13 cellular contexts compared by ENCODE assay signal in genomic region chr17:27491713-27492190, GRCh38. TPM values are rescaled to one million over a fixed set of nuclear protein-coding genes. Genes with fewer than 3 reads are reported as not detected.
A peak's percentile ranks its signal among the peaks of the same experiment; 100 is the strongest.
DNase-seq lines count a peak whose midpoint lies in the region; TF ChIP-seq lines count a peak whose summit lies in the region.
"Had no signal": no experiment of that assay in that cellular context is flagged by ENCODE, and none has a peak within 500 bp of the region (broad histone marks: within the 10 kb centered on the region; RNA-seq: fewer than 3 reads in every experiment).

No MANE protein-coding gene starts in this region.

- no peaks in the 10 kb centered on the region for H3K9me3 Mint-ChIP-seq in progenitor cell of endocrine pancreas (ENCODE audit: low read depth)
- H3K9me3 Mint-ChIP-seq in activated naive CD4-positive, alpha-beta T cell treated with anti-CD3 and anti-CD28 coated beads, Interleukin-2, amount 10 ng/mL, durations not matched to agents 7 days and 5 days: no peaks in the 10 kb centered on the region

- H3K27me3 Mint-ChIP-seq in progenitor cell of endocrine pancreas: no peaks in the 10 kb centered on the region
- no peaks in the 10 kb centered on the region for H3K27me3 Mint-ChIP-seq in activated naive CD4-positive, alpha-beta T cell treated with anti-CD3 and anti-CD28 coated beads, Interleukin-2, amount 10 ng/mL, durations not matched to agents 7 days and 5 days

- no peak for TF ChIP-seq CTCF in GM13976 (IDR thresholded peaks at IDR 0.05; ENCODE audit: borderline replicate concordance, control extremely low read depth, extremely low read depth, insufficient read depth, missing control alignments)
- no peak for TF ChIP-seq CTCF in progenitor cell of endocrine pancreas (IDR thresholded peaks at IDR 0.05; ENCODE audit: unreplicated experiment)

- H3K36me3 Mint-ChIP-seq in progenitor cell of endocrine pancreas (ENCODE audit: insufficient read depth): peaks cover 6% of the 10 kb centered on the region
- H3K36me3 Mint-ChIP-seq in activated naive CD4-positive, alpha-beta T cell treated with anti-CD3 and anti-CD28 coated beads, Interleukin-2, amount 10 ng/mL, durations not matched to agents 7 days and 5 days: peaks cover 8% of the 10 kb centered on the region

- WGBS in ectodermal cell, 2 experiments: 38 to 51% methylated on average over 12 of the region's 12 CpGs

- H3K36me3 ChIP-seq in ectodermal cell (ENCODE audit: control insufficient read depth, insufficient read depth, low read length): no peaks in the 10 kb centered on the region
- H3K36me3 ChIP-seq: BLaER1, colonic mucosa had no signal

- H3K27me3 ChIP-seq in ectodermal cell (ENCODE audit: control insufficient read depth, insufficient read depth, low read length, poor library complexity, severe bottlenecking): no peaks in the 10 kb centered on the region
- H3K27me3 ChIP-seq: BLaER1, colonic mucosa had no signal

- in situ Hi-C loops in GM13976 (cut with MboI; ENCODE audit: low sequenced_read_pairs, unreplicated experiment): loop anchor here (10.0 kb wide), 2 partner anchors 63 to 97 kb away; no protein-coding TSS in a partner anchor

- peaks cover 47% of the 10 kb centered on the region for H3K4me1 ChIP-seq in ectodermal cell (ENCODE audit: control insufficient read depth, insufficient read depth, low read length)

- H3K27ac ChIP-seq in ectodermal cell (ENCODE audit: insufficient read depth, low read depth, low read length, poor library complexity, severe bottlenecking): peak overlapping the region; percentile 9
- H3K27ac ChIP-seq: BLaER1, colonic mucosa, SK-N-MC had no signal

- CTCF ChIA-PET in activated naive CD4-positive, alpha-beta T cell treated with anti-CD3 and anti-CD28 coated beads, Interleukin-2, amount 10 ng/mL, durations not matched to agents 7 days and 5 days (lab: Charles Lee): no interaction called here

- no peak overlapping the region for H3K4me3 ChIP-seq in ectodermal cell (ENCODE audit: insufficient read depth, low read depth, low read length)
- H3K4me3 ChIP-seq: BLaER1, colonic mucosa had no signal

- H3K4me1 Mint-ChIP-seq in progenitor cell of endocrine pancreas (ENCODE audit: low read depth): peaks cover 52% of the 10 kb centered on the region
- peaks cover 13% of the 10 kb centered on the region for H3K4me1 Mint-ChIP-seq in activated naive CD4-positive, alpha-beta T cell treated with anti-CD3 and anti-CD28 coated beads, Interleukin-2, amount 10 ng/mL, durations not matched to agents 7 days and 5 days

- DNase-seq in GM13976 (ENCODE audit: low spot score) (peak; percentile 55), NCI-H524 treated with DMSO at 0.1 percent for 48 hours (lab: John Stamatoyannopoulos, UW) (peak; percentile 99), progenitor cell of endocrine pancreas (ENCODE audit: low spot score, unreplicated experiment) (no peak), NAMALWA (ENCODE audit: low spot score) (no peak), iPS-NIHi7 (ENCODE audit: extremely low spot score) (no peak), UCSD-AML1 (lab: John Stamatoyannopoulos, UW; ENCODE audit: unreplicated experiment) (no peak)
- DNase-seq in activated naive CD4-positive, alpha-beta T cell treated with anti-CD3 and anti-CD28 coated beads, Interleukin-2, amount 10 ng/mL, durations not matched to agents 7 days and 5 days: no peak
- DNase-seq: activated gamma-delta T cell, colonic mucosa, NCI-H1436 had no signal

- H3K4me3 Mint-ChIP-seq in progenitor cell of endocrine pancreas (ENCODE audit: low read depth): no peak overlapping the region
- no peak overlapping the region for H3K4me3 Mint-ChIP-seq in activated naive CD4-positive, alpha-beta T cell treated with anti-CD3 and anti-CD28 coated beads, Interleukin-2, amount 10 ng/mL, durations not matched to agents 7 days and 5 days

- peak overlapping the region; percentile 93 for H3K27ac Mint-ChIP-seq in progenitor cell of endocrine pancreas
- H3K27ac Mint-ChIP-seq in activated naive CD4-positive, alpha-beta T cell treated with anti-CD3 and anti-CD28 coated beads, Interleukin-2, amount 10 ng/mL, durations not matched to agents 7 days and 5 days: no peak overlapping the region

- H3K9me3 ChIP-seq in ectodermal cell (ENCODE audit: control insufficient read depth, low read length): no peaks in the 10 kb centered on the region
- H3K9me3 ChIP-seq: BLaER1, colonic mucosa had no signal

RNA-seq across cellular contexts. Expression of gene KSR1, which starts 35.5 kb away (rescaled TPM):
- 25.0 TPM for polyA plus RNA-seq in ectodermal cell (2013, experiment 1 of 4)
- 27.2 TPM for polyA plus RNA-seq in ectodermal cell (2013, experiment 2 of 4)
- 21.0 TPM for polyA plus RNA-seq in ectodermal cell (2013, experiment 3 of 4)
- 22.8 TPM for polyA plus RNA-seq in ectodermal cell (2013, experiment 4 of 4)
- total RNA-seq in progenitor cell of endocrine pancreas: 66.2 and 70.1 TPM in 2 replicates

Comparison
In these comparisons a context has a peak if more than half of its experiments do, and no peak if none do; other contexts are left out.
1. DNase-seq: peak in GM13976 (single experiment) and NCI-H524 treated with DMSO at 0.1 percent for 48 hours (single experiment); none in progenitor cell of endocrine pancreas (single experiment), NAMALWA (single experiment), iPS-NIHi7 (single experiment), activated naive CD4-positive, alpha-beta T cell treated with anti-CD3 and anti-CD28 coated beads, Interleukin-2, amount 10 ng/mL, durations not matched to agents 7 days and 5 days (single experiment) and UCSD-AML1 (single experiment).